8 cellular contexts compared by ENCODE assay signal in genomic region chr10:129467346-129468119, GRCh38. TPM values are rescaled to one million over a fixed set of nuclear protein-coding genes. Genes with fewer than 3 reads are reported as not detected.
DNase-seq lines count a peak whose midpoint lies in the region; ATAC-seq, FAIRE-seq and TF ChIP-seq lines count a peak whose summit lies in the region.

No MANE protein-coding gene starts in this region.

- no peaks in the 10 kb centered on the region for H4K20me1 ChIP-seq in astrocyte (ENCODE audit: insufficient read depth, low read length)

- H3K36me3 Mint-ChIP-seq in astrocyte (ENCODE audit: low read depth, unreplicated experiment), result no peaks in the 10 kb centered on the region

- H3K9me3 Mint-ChIP-seq in astrocyte (ENCODE audit: unreplicated experiment), result no peaks in the 10 kb centered on the region

- ATAC-seq in Right ventricle myocardium inferior, result peak; percentile 12

- 24 to 33% (median 27%) methylated on average over 18 to 26 of the region's 26 CpGs for WGBS in spleen, 5 donors

- no peaks in the 10 kb centered on the region for H3K79me2 ChIP-seq in astrocyte (ENCODE audit: insufficient read depth, low read length)

- peak overlapping the region; percentile 83 for H3K4me3 Mint-ChIP-seq in astrocyte (ENCODE audit: unreplicated experiment)

- TF ChIP-seq CTCF in astrocyte (IDR thresholded peaks at IDR 0.05; ENCODE audit: insufficient read depth, low read depth, low read length) (no peak), spleen (IDR thresholded peaks at IDR 0.05 in 8 of 11, conservative IDR thresholded peaks at IDR 0.05 in 3 of 11) (no peak)

- no peak overlapping the region for H3K27ac ChIP-seq in astrocyte (ENCODE audit: low read depth, low read length)
- peak overlapping the region; percentile 74 to 90 (median 85) for H3K27ac ChIP-seq in spleen

- H2AFZ ChIP-seq in astrocyte (ENCODE audit: low read depth, low read length), result peak overlapping the region; percentile 92

- no peak for FAIRE-seq in astrocyte (lab: Jason Lieb, UNC)

- intact Hi-C loops in Right ventricle myocardium inferior (cut with DNase I), result loop anchor here (10.0 kb wide), 1 partner anchor 497 kb away; the partner anchor contains the start of gene EBF3
- intact Hi-C loops in cardiac septum (cut with DNase I), result no loop called here
- intact Hi-C loops in spleen (cut with DNase I; ENCODE audit: low total_unique reads), result no loop called here

- H3K9me3 ChIP-seq in astrocyte (ENCODE audit: insufficient read depth, low read depth, low read length) (no peaks in the 10 kb centered on the region), spleen (no peaks in the 10 kb centered on the region)

- H3K27me3 ChIP-seq in astrocyte (ENCODE audit: insufficient read depth, low read length) (no peaks in the 10 kb centered on the region), spleen (replicated peaks in 1 of 7) (no peaks in the 10 kb centered on the region)

- H3K9ac ChIP-seq in astrocyte (ENCODE audit: low read length), result peak overlapping the region; percentile 73

- H3K36me3 ChIP-seq in astrocyte (ENCODE audit: insufficient read depth, low read length) (no peaks in the 10 kb centered on the region), spleen (peaks cover 0 to 20% (median 2%) of the 10 kb centered on the region in 6 donors)

- H3K27me3 Mint-ChIP-seq in astrocyte (ENCODE audit: low read depth, unreplicated experiment), result peaks cover 13% of the 10 kb centered on the region

- H3K4me1 ChIP-seq in astrocyte (ENCODE audit: insufficient read depth, low read length), result peaks cover 9% of the 10 kb centered on the region
- peaks cover 8 to 35% (median 19%) of the 10 kb centered on the region in 6 donors for H3K4me1 ChIP-seq in spleen

- no peak overlapping the region for H3K27ac Mint-ChIP-seq in astrocyte (ENCODE audit: unreplicated experiment)

- H3K4me3 ChIP-seq in astrocyte (ENCODE audit: insufficient read depth, low read depth, low read length) (peak overlapping the region; percentile 63), spleen (peak overlapping the region; percentile 64 to 82 (median 76))

- no peak for TF ChIP-seq POLR2A in spleen (IDR thresholded peaks at IDR 0.05)

- H3K4me1 Mint-ChIP-seq in astrocyte (ENCODE audit: low read depth, unreplicated experiment), result peaks cover 2% of the 10 kb centered on the region

- no peak for DNase-seq in Right ventricle myocardium inferior (ENCODE audit: missing footprints)
- DNase-seq in cardiac septum (ENCODE audit: low spot score), result no peak
- DNase-seq in HT-29 (ENCODE audit: low spot score), result peak; percentile 29
- DNase-seq in astrocyte (ENCODE audit: low read depth), result no peak
- DNase-seq in inferior parietal cortex (ENCODE audit: extremely low spot score), result peak; percentile 25
- no peak for DNase-seq in spleen
- no peak for DNase-seq in SW480 (ENCODE audit: low spot score)
- no peak for DNase-seq in NOMO-1 treated with dmso at 0.1 percent for 144 hours (lab: John Stamatoyannopoulos, UW; ENCODE audit: unreplicated experiment)

- peak overlapping the region; percentile 93 for H3K4me2 ChIP-seq in astrocyte (ENCODE audit: low read length)

RNA-seq across cellular contexts. Expression of gene MGMT, which starts 0.5 kb away (rescaled TPM):
- total RNA-seq in Right ventricle myocardium inferior (14.5 TPM), cardiac septum (11.4 TPM), astrocyte (9.5 and 11.6 TPM in 2 replicates), spleen (10 to 100 TPM; 19.8 to 33.4 (median 23.8) TPM)
- total RNA-seq in HT-29 (2014; rRNA removed; shearing (Covaris generic)), result 25.7 and 32.7 TPM in 2 replicates
- polyA plus RNA-seq in spleen, result 10 to 100 TPM; 14.3 to 20.2 (median 17.1) TPM

Comparison
In these comparisons a context has a peak if more than half of its experiments do, and no peak if none do; other contexts are left out.
1. DNase-seq: peak in HT-29 (single experiment) and inferior parietal cortex (single experiment); none in Right ventricle myocardium inferior (single experiment), cardiac septum (single experiment), astrocyte (single experiment), spleen (single experiment), SW480 (single experiment) and NOMO-1 treated with dmso at 0.1 percent for 144 hours (single experiment).